Comparison of ENCODE assay signal across 25 cellular contexts in genomic region chr14:47302121-47302520, GRCh38.
DNase-seq lines count a peak whose midpoint lies in the region; ATAC-seq, FAIRE-seq and TF ChIP-seq lines count a peak whose summit lies in the region.
"Had no signal": no experiment of that assay in that cellular context is flagged by ENCODE, and none has a peak within 500 bp of the region (broad histone marks: within the 10 kb centered on the region; RNA-seq: fewer than 3 reads in every experiment).

No MANE protein-coding gene starts in this region.

- no peak for TF ChIP-seq RAD21 in A549 (conservative IDR thresholded peaks at IDR 0.05 in 1 of 2, IDR thresholded peaks at IDR 0.05 in 1 of 2)

- BruUV-seq in A673 (replicated peaks; lab: Mats Ljungman, UMichigan): no TSS peak

- H2AK5ac ChIP-seq in mesenchymal stem cell (ENCODE audit: low read length, severe bottlenecking): no peak overlapping the region

- TF ChIP-seq POLR2A in A549 (IDR thresholded peaks at IDR 0.05; ENCODE audit: low read length): no peak

- H3K9me3 ChIP-seq in A549: no peaks in the 10 kb centered on the region
- peaks cover 3% of the 10 kb centered on the region for H3K9me3 ChIP-seq in mesenchymal stem cell (ENCODE audit: control insufficient read depth, low read length)
- H3K9me3 ChIP-seq in WERI-Rb-1 (ENCODE audit: severe bottlenecking): no peaks in the 10 kb centered on the region
- H3K9me3 ChIP-seq in A673 (ENCODE audit: low read depth, low read length, poor library complexity, severe bottlenecking): no peaks in the 10 kb centered on the region
- H3K9me3 ChIP-seq: BLaER1 had no signal

- H3K4me3 ChIP-seq in A549 (no peak overlapping the region), kidney epithelial cell (ENCODE audit: low read depth, low read length) (no peak overlapping the region), mesenchymal stem cell (ENCODE audit: insufficient read depth in 1 of 2, low read depth in 1 of 2, low read length in 2 of 2) (no peak overlapping the region), WERI-Rb-1 (ENCODE audit: low read depth, low read length) (no peak overlapping the region), A673 (ENCODE audit: low read depth, low read length, poor library complexity, severe bottlenecking) (no peak overlapping the region)
- H3K4me3 ChIP-seq: BLaER1, GM12878 had no signal

- DNase-seq in A549 (ENCODE audit: low read depth in 1 of 2, low spot score in 1 of 2): no peak
- peak; percentile 22 for DNase-seq in RCC 7860 (ENCODE audit: low spot score)
- DNase-seq in kidney epithelial cell (ENCODE audit: low read depth): peak; percentile 28
- DNase-seq in mesenchymal stem cell: no peak
- no peak for DNase-seq in effector CD4-positive, alpha-beta T cell
- no peak for DNase-seq in WERI-Rb-1
- DNase-seq in GOT3 (lab: John Stamatoyannopoulos, UW): no peak
- DNase-seq in A673 (ENCODE audit: low spot score): no peak
- DNase-seq: Caco-2; CD4-positive, CD25-positive, alpha-beta regulatory T cell; CD8-positive, alpha-beta T cell; DMS 273 treated with DMSO at 0.1 percent for 48 hours; DMS79; EL; GDM1; H7; HCEC 1CT had no signal

- no peak overlapping the region for H2AFZ ChIP-seq in mesenchymal stem cell (ENCODE audit: low read depth, low read length)

- no peak overlapping the region for H2BK12ac ChIP-seq in mesenchymal stem cell (ENCODE audit: low read length in 2 of 2)

- H3K14ac ChIP-seq in mesenchymal stem cell (ENCODE audit: low read length in 2 of 2): no peak overlapping the region

- no peak overlapping the region for H2BK15ac ChIP-seq in mesenchymal stem cell (ENCODE audit: low read depth, poor library complexity, severe bottlenecking)

- TF ChIP-seq CTCF in A549 (IDR thresholded peaks at IDR 0.05): no peak
- TF ChIP-seq CTCF in kidney epithelial cell (IDR thresholded peaks at IDR 0.05; ENCODE audit: insufficient read depth, low read length, poor library complexity, severe bottlenecking): no peak
- TF ChIP-seq CTCF in WERI-Rb-1 (IDR thresholded peaks at IDR 0.05; ENCODE audit: low read depth, low read length): no peak
- no peak for TF ChIP-seq CTCF in A673 (conservative IDR thresholded peaks at IDR 0.05; ENCODE audit: low read depth, low read length)

- H2BK120ac ChIP-seq in mesenchymal stem cell (ENCODE audit: low read depth, low read length): no peak overlapping the region

- no peak for ATAC-seq in A549
- ATAC-seq: CD8-positive, alpha-beta T cell; GM12878 had no signal

- H2BK5ac ChIP-seq in mesenchymal stem cell (ENCODE audit: low read depth, low read length, poor library complexity, severe bottlenecking): no peak overlapping the region

- H4K8ac ChIP-seq in mesenchymal stem cell (ENCODE audit: low read length): no peak overlapping the region

- FAIRE-seq in A549 (lab: Jason Lieb, UNC) (peak; percentile 7), RCC 7860 (lab: Jason Lieb, UNC) (peak; percentile 72)
- FAIRE-seq: A204.1, D721Med, GM12878, GM18507, H1 had no signal

- no peak overlapping the region for H3K27ac ChIP-seq in A549
- no peak overlapping the region for H3K27ac ChIP-seq in mesenchymal stem cell (ENCODE audit: low read length, poor library complexity, severe bottlenecking)
- H3K27ac ChIP-seq in WERI-Rb-1: no peak overlapping the region
- H3K27ac ChIP-seq in A673 (ENCODE audit: low read depth, low read length, poor library complexity, severe bottlenecking): no peak overlapping the region
- H3K27ac ChIP-seq: 22Rv1, BLaER1, C4-2B had no signal

- H3K27me3 ChIP-seq in kidney epithelial cell (ENCODE audit: control insufficient read depth, insufficient read depth, low read length) (no peaks in the 10 kb centered on the region), mesenchymal stem cell (ENCODE audit: control insufficient read depth in 1 of 2, insufficient read depth in 1 of 2, low read length in 2 of 2) (no peaks in the 10 kb centered on the region), WERI-Rb-1 (ENCODE audit: insufficient read depth, low read depth, severe bottlenecking) (no peaks in the 10 kb centered on the region), A673 (replicated peaks; ENCODE audit: insufficient read depth, low read depth, low read length, poor library complexity) (peaks cover 3% of the 10 kb centered on the region)
- H3K27me3 ChIP-seq: BLaER1 had no signal

- CTCF ChIA-PET in A549 (lab: Yijun Ruan, JAX): no interaction called here
- CTCF ChIA-PET in A673 (lab: Charles Lee): no interaction called here

- H3K9ac ChIP-seq in mesenchymal stem cell (ENCODE audit: low read length): no peak overlapping the region
- H3K9ac ChIP-seq: BLaER1 had no signal

- no peaks in the 10 kb centered on the region for H3K79me1 ChIP-seq in mesenchymal stem cell (replicated peaks; ENCODE audit: low read length, poor library complexity, severe bottlenecking)

- H3K36me3 ChIP-seq in kidney epithelial cell (ENCODE audit: control insufficient read depth, insufficient read depth, low read length) (no peaks in the 10 kb centered on the region), mesenchymal stem cell (ENCODE audit: control insufficient read depth in 1 of 2, insufficient read depth in 2 of 2, low read depth in 1 of 2, low read length in 2 of 2) (no peaks in the 10 kb centered on the region), WERI-Rb-1 (no peaks in the 10 kb centered on the region), A673 (ENCODE audit: insufficient read depth, low read length, poor library complexity, severe bottlenecking) (no peaks in the 10 kb centered on the region)
- H3K36me3 ChIP-seq: BLaER1 had no signal

- H4K91ac ChIP-seq in mesenchymal stem cell (ENCODE audit: low read length): no peak overlapping the region

- H3K18ac ChIP-seq in mesenchymal stem cell (ENCODE audit: low read depth in 1 of 2, low read length in 2 of 2): no peak overlapping the region

- no peak for TF ChIP-seq EP300 in A549 (IDR thresholded peaks at IDR 0.05)

- H3K4me1 ChIP-seq in A549 (no peaks in the 10 kb centered on the region), mesenchymal stem cell (ENCODE audit: control insufficient read depth, insufficient read depth, low read depth, low read length) (peaks cover 5% of the 10 kb centered on the region), A673 (ENCODE audit: insufficient read depth, low read length, poor library complexity, severe bottlenecking) (no peaks in the 10 kb centered on the region)
- H3K4me1 ChIP-seq: BLaER1, Caco-2 had no signal

- 18% methylated on average over 2 of the region's 2 CpGs for WGBS in A549 (ENCODE audit: missing lambda C conversion rate)
- 100% methylated on average over 1 of the region's 2 CpGs for WGBS in mesenchymal stem cell

- H3K4me2 ChIP-seq in A549 (no peak overlapping the region), mesenchymal stem cell (ENCODE audit: low read length, poor library complexity, severe bottlenecking) (peak overlapping the region; percentile 11)
- H3K4me2 ChIP-seq: BLaER1 had no signal

- POLR2A ChIA-PET in A549 (lab: Yijun Ruan, JAX): no interaction called here
- POLR2A ChIA-PET in A673 (lab: Charles Lee; ENCODE audit: low non-redundant PET): no interaction called here

- H3K4ac ChIP-seq in mesenchymal stem cell (ENCODE audit: low read depth in 1 of 2, low read length in 2 of 2): no peak overlapping the region

- intact Hi-C loops in A673 (cut with micrococcal nuclease; ENCODE audit: unreplicated experiment): no loop called here

- no peak overlapping the region for H3K23ac ChIP-seq in mesenchymal stem cell (ENCODE audit: low read length in 2 of 2)

TF ChIP-seq in A549, 52 proteins besides CTCF, POLR2A, EP300 and RAD21 (continues in another document):
- TF ChIP-seq, protein P1, sequence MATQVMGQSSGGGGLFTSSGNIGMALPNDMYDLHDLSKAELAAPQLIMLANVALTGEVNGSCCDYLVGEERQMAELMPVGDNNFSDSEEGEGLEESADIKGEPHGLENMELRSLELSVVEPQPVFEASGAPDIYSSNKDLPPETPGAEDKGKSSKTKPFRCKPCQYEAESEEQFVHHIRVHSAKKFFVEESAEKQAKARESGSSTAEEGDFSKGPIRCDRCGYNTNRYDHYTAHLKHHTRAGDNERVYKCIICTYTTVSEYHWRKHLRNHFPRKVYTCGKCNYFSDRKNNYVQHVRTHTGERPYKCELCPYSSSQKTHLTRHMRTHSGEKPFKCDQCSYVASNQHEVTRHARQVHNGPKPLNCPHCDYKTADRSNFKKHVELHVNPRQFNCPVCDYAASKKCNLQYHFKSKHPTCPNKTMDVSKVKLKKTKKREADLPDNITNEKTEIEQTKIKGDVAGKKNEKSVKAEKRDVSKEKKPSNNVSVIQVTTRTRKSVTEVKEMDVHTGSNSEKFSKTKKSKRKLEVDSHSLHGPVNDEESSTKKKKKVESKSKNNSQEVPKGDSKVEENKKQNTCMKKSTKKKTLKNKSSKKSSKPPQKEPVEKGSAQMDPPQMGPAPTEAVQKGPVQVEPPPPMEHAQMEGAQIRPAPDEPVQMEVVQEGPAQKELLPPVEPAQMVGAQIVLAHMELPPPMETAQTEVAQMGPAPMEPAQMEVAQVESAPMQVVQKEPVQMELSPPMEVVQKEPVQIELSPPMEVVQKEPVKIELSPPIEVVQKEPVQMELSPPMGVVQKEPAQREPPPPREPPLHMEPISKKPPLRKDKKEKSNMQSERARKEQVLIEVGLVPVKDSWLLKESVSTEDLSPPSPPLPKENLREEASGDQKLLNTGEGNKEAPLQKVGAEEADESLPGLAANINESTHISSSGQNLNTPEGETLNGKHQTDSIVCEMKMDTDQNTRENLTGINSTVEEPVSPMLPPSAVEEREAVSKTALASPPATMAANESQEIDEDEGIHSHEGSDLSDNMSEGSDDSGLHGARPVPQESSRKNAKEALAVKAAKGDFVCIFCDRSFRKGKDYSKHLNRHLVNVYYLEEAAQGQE (IDR thresholded peaks at IDR 0.05): no peak
- TF ChIP-seq HEYL (CRISPR knock-in tag; IDR thresholded peaks at IDR 0.05) (no peak), GATA3 (IDR thresholded peaks at IDR 0.05; ENCODE audit: borderline replicate concordance) (no peak), ESRRA (IDR thresholded peaks at IDR 0.05; ENCODE audit: borderline replicate concordance, low read length) (no peak), RCOR1 (IDR thresholded peaks at IDR 0.05; ENCODE audit: low read depth, low read length) (no peak), USF2 (IDR thresholded peaks at IDR 0.05) (no peak), ZSCAN20 (CRISPR knock-in tag; IDR thresholded peaks at IDR 0.05) (no peak), PHF8 (IDR thresholded peaks at IDR 0.05; ENCODE audit: borderline replicate concordance, low read depth) (no peak), MAX (IDR thresholded peaks at IDR 0.05) (no peak), FOSL2 (IDR thresholded peaks at IDR 0.05) (no peak), FOSL2 (CRISPR knock-in tag; IDR thresholded peaks at IDR 0.05) (no peak)

Comparison
In these comparisons a context has a peak if more than half of its experiments do, and no peak if none do; other contexts are left out.
1. DNase-seq: peak in RCC 7860 (single experiment) and kidney epithelial cell (single experiment); none in A549 (0 of 2), mesenchymal stem cell (single experiment), effector CD4-positive, alpha-beta T cell (single experiment), WERI-Rb-1 (single experiment), GOT3 (single experiment) and A673 (single experiment).